In the genomic region with DNA sequence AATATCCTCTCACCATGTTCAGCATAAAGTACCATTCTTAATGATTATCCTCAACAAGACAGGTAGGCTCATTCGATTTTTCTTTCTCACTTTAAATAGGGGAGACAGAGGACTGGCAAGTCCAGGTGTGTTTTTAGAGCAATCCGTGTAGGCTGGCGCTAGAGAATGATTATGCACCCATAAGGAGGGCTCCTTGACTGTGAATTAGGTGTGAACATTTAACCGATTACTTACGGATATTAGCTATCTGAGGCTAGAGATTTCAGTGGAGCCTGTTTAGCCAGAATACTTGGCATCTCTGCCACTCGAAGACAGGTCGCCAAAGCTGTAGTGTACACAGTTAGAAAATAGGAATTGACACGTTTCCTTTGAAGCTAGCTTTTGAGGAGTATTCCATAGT, we compare ENCODE assay signal across 1 cellular context.
TF ChIP-seq lines count a peak whose summit lies in the region.

No MANE protein-coding gene starts in this region.

TF ChIP-seq in WTC11, 78 proteins besides CTCF, POLR2A, EP300 and RAD21 (continued from another document):
- TF ChIP-seq IRF1 (CRISPR knock-in tag; IDR thresholded peaks at IDR 0.05), result no peak
- TF ChIP-seq NR1H2 (CRISPR knock-in tag; IDR thresholded peaks at IDR 0.05), result no peak
- TF ChIP-seq, protein P1, sequence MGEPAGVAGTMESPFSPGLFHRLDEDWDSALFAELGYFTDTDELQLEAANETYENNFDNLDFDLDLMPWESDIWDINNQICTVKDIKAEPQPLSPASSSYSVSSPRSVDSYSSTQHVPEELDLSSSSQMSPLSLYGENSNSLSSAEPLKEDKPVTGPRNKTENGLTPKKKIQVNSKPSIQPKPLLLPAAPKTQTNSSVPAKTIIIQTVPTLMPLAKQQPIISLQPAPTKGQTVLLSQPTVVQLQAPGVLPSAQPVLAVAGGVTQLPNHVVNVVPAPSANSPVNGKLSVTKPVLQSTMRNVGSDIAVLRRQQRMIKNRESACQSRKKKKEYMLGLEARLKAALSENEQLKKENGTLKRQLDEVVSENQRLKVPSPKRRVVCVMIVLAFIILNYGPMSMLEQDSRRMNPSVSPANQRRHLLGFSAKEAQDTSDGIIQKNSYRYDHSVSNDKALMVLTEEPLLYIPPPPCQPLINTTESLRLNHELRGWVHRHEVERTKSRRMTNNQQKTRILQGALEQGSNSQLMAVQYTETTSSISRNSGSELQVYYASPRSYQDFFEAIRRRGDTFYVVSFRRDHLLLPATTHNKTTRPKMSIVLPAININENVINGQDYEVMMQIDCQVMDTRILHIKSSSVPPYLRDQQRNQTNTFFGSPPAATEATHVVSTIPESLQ (CRISPR knock-in tag; IDR thresholded peaks at IDR 0.05), result no peak
- no peak for TF ChIP-seq SMAD4 (CRISPR knock-in tag; IDR thresholded peaks at IDR 0.05)
- no peak for TF ChIP-seq GABPB1 (CRISPR knock-in tag; IDR thresholded peaks at IDR 0.05)
